In the genomic region with DNA sequence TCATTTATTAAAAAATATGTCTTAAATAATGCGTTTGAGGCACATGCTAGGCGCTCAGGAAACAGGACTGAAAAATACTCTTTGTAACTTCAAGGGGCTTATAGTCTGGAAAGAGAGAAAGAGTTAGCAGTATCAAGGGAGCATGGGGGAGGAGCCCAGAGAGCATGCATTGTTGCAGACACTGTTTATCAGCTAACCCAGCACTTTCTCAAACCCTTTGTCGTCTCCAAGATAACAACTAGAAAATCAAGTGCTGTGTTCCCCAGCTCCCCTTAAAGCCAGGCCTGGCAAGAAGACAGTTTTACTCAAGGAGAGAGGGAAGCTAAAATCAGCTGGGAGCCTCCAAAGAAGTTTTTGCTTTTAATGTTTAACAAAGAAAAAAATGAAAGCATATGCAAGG, we compare ENCODE assay signal across 33 cellular contexts.
"Had no signal": no experiment of that assay in that cellular context is flagged by ENCODE, and none has a peak within 500 bp of the region (broad histone marks: within the 10 kb centered on the region; RNA-seq: fewer than 3 reads in every experiment).

No MANE protein-coding gene starts in this region.

- ATAC-seq: activated CD8-positive, alpha-beta memory T cell treated with anti-CD3 and anti-CD28 coated beads, Interleukin-2, amount 10 ng/mL, durations not matched to agents 7 days and 5 days had no signal

- H3K4me1 Mint-ChIP-seq: central memory CD8-positive, alpha-beta T cell had no signal

- H3K9me3 ChIP-seq: ascending aorta, MG63 had no signal

- DNase-seq: activated CD4-positive, alpha-beta memory T cell treated with anti-CD3 and anti-CD28 coated beads, Interleukin-2, amount 10 ng/mL, durations not matched to agents 7 days and 5 days; activated CD4-positive, alpha-beta T cell treated with anti-CD3 and anti-CD28 coated beads, Interleukin-2, amount 50 U/mL, for 1 hour; activated CD8-positive, alpha-beta memory T cell treated with anti-CD3 and anti-CD28 coated beads for 24 hours; activated CD8-positive, alpha-beta memory T cell treated with anti-CD3 and anti-CD28 coated beads, Interleukin-2, amount 10 ng/mL, durations not matched to agents 7 days and 5 days; activated CD8-positive, alpha-beta memory T cell treated with anti-CD3 and anti-CD28 coated beads, Interleukin-2, amount 50 U/mL, for 48 hours; activated effector memory CD4-positive, alpha-beta T cell treated with anti-CD3 and anti-CD28 coated beads, Interleukin-2, amount 50 U/mL, for 16 hours; activated naive CD4-positive, alpha-beta T cell; activated naive CD4-positive, alpha-beta T cell treated with anti-CD3 and anti-CD28 coated beads, Interleukin-2, amount 50 U/mL, for 16 hours; activated naive CD8-positive, alpha-beta T cell treated with anti-CD3 and anti-CD28 coated beads for 36 hours; activated T-cell treated with anti-CD3 and anti-CD28 coated beads, Interleukin-2, amount 50 U/mL, for 48 hours; amygdala; Kasumi-1; KG1; MG63; NCI-H1048; NCI-H1105 treated with DMSO at 0.1 percent for 48 hours; NCI-H1436; NCI-H1694; NCI-H1930; NCI-H2081 treated with DMSO at 0.1 percent for 48 hours; NCI-H226; NCI-H446 treated with DMSO at 0.1 percent for 48 hours; NCI-H524; NCI-H69; NCI-H82; PC-9; Right ventricle myocardium superior; T1000; WERI-Rb-1 had no signal

- H3K27ac Mint-ChIP-seq: activated CD4-positive, alpha-beta memory T cell treated with anti-CD3 and anti-CD28 coated beads, Interleukin-2, amount 10 ng/mL, durations not matched to agents 7 days and 5 days; activated CD8-positive, alpha-beta memory T cell treated with anti-CD3 and anti-CD28 coated beads, Interleukin-2, amount 10 ng/mL, durations not matched to agents 7 days and 5 days; activated naive CD8-positive, alpha-beta T cell treated with anti-CD3 and anti-CD28 coated beads for 36 hours had no signal

- H3K27ac ChIP-seq: ascending aorta, cardiac muscle cell, PC-9, WERI-Rb-1 had no signal

- H3K27me3 ChIP-seq: ascending aorta, cardiac muscle cell, MG63 had no signal

- H3K36me3 Mint-ChIP-seq: activated CD8-positive, alpha-beta memory T cell treated with anti-CD3 and anti-CD28 coated beads, Interleukin-2, amount 10 ng/mL, durations not matched to agents 7 days and 5 days; activated naive CD8-positive, alpha-beta T cell treated with anti-CD3 and anti-CD28 coated beads for 36 hours had no signal

- H3K27me3 Mint-ChIP-seq: activated CD4-positive, alpha-beta memory T cell treated with anti-CD3 and anti-CD28 coated beads, Interleukin-2, amount 10 ng/mL, durations not matched to agents 7 days and 5 days; activated CD8-positive, alpha-beta memory T cell treated with anti-CD3 and anti-CD28 coated beads, Interleukin-2, amount 10 ng/mL, durations not matched to agents 7 days and 5 days; activated naive CD8-positive, alpha-beta T cell treated with anti-CD3 and anti-CD28 coated beads for 36 hours; central memory CD8-positive, alpha-beta T cell had no signal

- H3K9me3 Mint-ChIP-seq: activated CD4-positive, alpha-beta memory T cell treated with anti-CD3 and anti-CD28 coated beads, Interleukin-2, amount 10 ng/mL, durations not matched to agents 7 days and 5 days; activated naive CD8-positive, alpha-beta T cell treated with anti-CD3 and anti-CD28 coated beads for 36 hours; central memory CD8-positive, alpha-beta T cell had no signal

- H3K4me1 ChIP-seq: ascending aorta had no signal

- H2AFZ ChIP-seq: PC-9 had no signal

- H3K4me3 Mint-ChIP-seq: activated CD4-positive, alpha-beta memory T cell treated with anti-CD3 and anti-CD28 coated beads, Interleukin-2, amount 10 ng/mL, durations not matched to agents 7 days and 5 days; activated CD8-positive, alpha-beta memory T cell treated with anti-CD3 and anti-CD28 coated beads, Interleukin-2, amount 10 ng/mL, durations not matched to agents 7 days and 5 days; activated naive CD8-positive, alpha-beta T cell treated with anti-CD3 and anti-CD28 coated beads for 36 hours; central memory CD8-positive, alpha-beta T cell had no signal

- H3K4me2 ChIP-seq: PC-9 had no signal

- H3K36me3 ChIP-seq: ascending aorta, cardiac muscle cell, MG63, WERI-Rb-1 had no signal

- FAIRE-seq: TTC549 had no signal

- H3K4me3 ChIP-seq: ascending aorta, cardiac muscle cell, MG63, PC-9 had no signal
